Comparison of ENCODE assay signal across 23 cellular contexts in the genomic region with DNA sequence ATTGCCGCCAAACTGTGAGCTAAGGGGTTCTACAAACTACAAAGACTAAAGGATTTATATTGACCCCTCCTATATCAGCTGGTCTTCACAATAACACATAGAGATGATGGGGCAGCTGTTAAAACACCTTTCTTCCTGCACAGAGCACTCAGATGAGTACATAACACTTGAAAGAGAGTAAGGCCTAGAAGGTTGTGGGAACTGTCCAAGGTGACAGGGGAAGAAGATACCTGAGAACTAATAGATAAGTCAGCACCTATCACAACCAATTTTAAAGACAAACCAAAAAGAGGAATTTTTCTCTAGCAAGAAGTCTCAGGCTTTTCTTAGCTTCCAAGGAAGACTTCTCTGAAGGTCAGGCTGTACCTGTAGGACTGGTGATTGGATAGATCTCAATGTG. TPM values are rescaled to one million over a fixed set of nuclear protein-coding genes. Genes with fewer than 3 reads are reported as not detected.
DNase-seq lines count a peak whose midpoint lies in the region; ATAC-seq and TF ChIP-seq lines count a peak whose summit lies in the region.
"Had no signal": no experiment of that assay in that cellular context is flagged by ENCODE, and none has a peak within 500 bp of the region (broad histone marks: within the 10 kb centered on the region; RNA-seq: fewer than 3 reads in every experiment).

No MANE protein-coding gene starts in this region.

- CTCF ChIA-PET in WTC11 (lab: Charles Lee): no interaction called here

- TF ChIP-seq EP300 in Ishikawa (IDR thresholded peaks at IDR 0.05; ENCODE audit: borderline replicate concordance): no peak

- no peak overlapping the region for H3K14ac ChIP-seq in mesenchymal stem cell (ENCODE audit: low read length in 2 of 2)

- H3K27ac Mint-ChIP-seq in WTC11: no peak overlapping the region

- no peaks in the 10 kb centered on the region for H3K79me1 ChIP-seq in mesenchymal stem cell (replicated peaks; ENCODE audit: low read length, poor library complexity, severe bottlenecking)

- H3K36me3 Mint-ChIP-seq in WTC11: no peaks in the 10 kb centered on the region

- no peak overlapping the region for H2BK12ac ChIP-seq in mesenchymal stem cell (ENCODE audit: low read length in 2 of 2)

- TF ChIP-seq POLR2A in heart left ventricle (IDR thresholded peaks at IDR 0.05): no peak

- 80% methylated on average over 1 of the region's 1 CpG for WGBS in mesenchymal stem cell
- 87 to 96% (median 91%) methylated on average over 1 of the region's 1 CpG for WGBS in heart left ventricle, 4 donors

- no peak overlapping the region for H3K18ac ChIP-seq in mesenchymal stem cell (ENCODE audit: low read depth in 1 of 2, low read length in 2 of 2)

- TF ChIP-seq CTCF in WTC11 (IDR thresholded peaks at IDR 0.05) (no peak), heart left ventricle (IDR thresholded peaks at IDR 0.05) (no peak)

- no peak overlapping the region for H4K91ac ChIP-seq in mesenchymal stem cell (ENCODE audit: low read length)

- no peak overlapping the region for H2BK15ac ChIP-seq in mesenchymal stem cell (ENCODE audit: low read depth, poor library complexity, severe bottlenecking)

- no peak for TF ChIP-seq RAD21 in Ishikawa (IDR thresholded peaks at IDR 0.05; ENCODE audit: low read depth)

- H3K4ac ChIP-seq in mesenchymal stem cell (ENCODE audit: low read depth in 1 of 2, low read length in 2 of 2): no peak overlapping the region

- H3K4me2 ChIP-seq in mesenchymal stem cell (ENCODE audit: low read length, poor library complexity, severe bottlenecking): no peak overlapping the region

- peak; percentile 22 for DNase-seq in COLO668 (lab: John Stamatoyannopoulos, UW; ENCODE audit: unreplicated experiment)
- DNase-seq in WTC11 (ENCODE audit: low spot score): no peak
- no peak for DNase-seq in mesenchymal stem cell
- DNase-seq in T-helper 1 cell: no peak
- DNase-seq in activated T-cell treated with anti-CD3 and anti-CD28 coated beads for 4 hours: no peak
- no peak for DNase-seq in hepatic stellate cell (ENCODE audit: low spot score)
- no peak for DNase-seq in heart left ventricle
- DNase-seq: activated gamma-delta T cell; adrenal gland; left ventricle myocardium inferior; NCI-H1436 treated with DMSO at 0.1 percent for 48 hours; NK-92 treated with Interleukin-12 subunit alpha and Interleukin-12 subunit beta, amount 100 ng/mL, for 24 hours; occipital lobe; stimulated activated CD4-positive, alpha-beta T cell treated with anti-CD3 and anti-CD28 coated beads, Interleukin-2, amount 100 ng/mL, for 24 hours; stimulated activated naive CD8-positive, alpha-beta T cell treated with anti-CD3 and anti-CD28 coated beads, Interleukin-15, Interleukin-2, amounts not matched to agents 100 U/mL and 50 U/mL, for 24 hours; tibial artery had no signal

- H3K4me3 ChIP-seq in mesenchymal stem cell (ENCODE audit: insufficient read depth in 1 of 2, low read depth in 1 of 2, low read length in 2 of 2) (no peak overlapping the region), heart left ventricle (no peak overlapping the region)
- H3K4me3 ChIP-seq: adrenal gland, left ventricle myocardium inferior, tibial artery had no signal

- H3K27me3 ChIP-seq in mesenchymal stem cell (ENCODE audit: control insufficient read depth in 1 of 2, insufficient read depth in 1 of 2, low read length in 2 of 2) (no peaks in the 10 kb centered on the region), heart left ventricle (no peaks in the 10 kb centered on the region)
- H3K27me3 ChIP-seq: adrenal gland, tibial artery had no signal

- intact Hi-C loops in heart left ventricle (cut with DNase I): no loop called here

- peaks cover 7% of the 10 kb centered on the region for H3K9me3 Mint-ChIP-seq in WTC11

- ATAC-seq in WTC11: peak; percentile 28; the same call in 1 of the 2 replicates
- ATAC-seq in heart left ventricle: no peak
- ATAC-seq: stimulated activated naive CD8-positive, alpha-beta T cell treated with anti-CD3 and anti-CD28 coated beads, Interleukin-15, Interleukin-2, amounts not matched to agents 100 U/mL and 50 U/mL, for 24 hours had no signal

- H2AFZ ChIP-seq in mesenchymal stem cell (ENCODE audit: low read depth, low read length): no peak overlapping the region

- H3K36me3 ChIP-seq in mesenchymal stem cell (ENCODE audit: control insufficient read depth in 1 of 2, insufficient read depth in 2 of 2, low read depth in 1 of 2, low read length in 2 of 2) (no peaks in the 10 kb centered on the region), heart left ventricle (no peaks in the 10 kb centered on the region)
- H3K36me3 ChIP-seq: adrenal gland, left ventricle myocardium inferior, tibial artery had no signal

- no peaks in the 10 kb centered on the region for H3K27me3 Mint-ChIP-seq in WTC11 (ENCODE audit: low read depth)

- H2AK5ac ChIP-seq in mesenchymal stem cell (ENCODE audit: low read length, severe bottlenecking): peak overlapping the region; percentile 53

- POLR2A ChIA-PET in WTC11 (lab: Charles Lee): no interaction called here

- peaks cover 3% of the 10 kb centered on the region for H3K4me1 ChIP-seq in mesenchymal stem cell (ENCODE audit: control insufficient read depth, insufficient read depth, low read depth, low read length)
- peaks cover 0 to 13% (median 0%) of the 10 kb centered on the region in 12 donors for H3K4me1 ChIP-seq in heart left ventricle
- H3K4me1 ChIP-seq: adrenal gland, left ventricle myocardium inferior, tibial artery had no signal

- H3K4me3 Mint-ChIP-seq in WTC11: no peak overlapping the region
- H3K4me3 Mint-ChIP-seq: T-helper 1 cell treated with Interleukin-12 subunit alpha and Interleukin-12 subunit beta and Interleukin-4 antibody, amounts not matched to agents 30 μg/mL and 1 μg/mL, for 36 hours had no signal

- H4K8ac ChIP-seq in mesenchymal stem cell (ENCODE audit: low read length): no peak overlapping the region

- peak overlapping the region; percentile 11 for H2BK5ac ChIP-seq in mesenchymal stem cell (ENCODE audit: low read depth, low read length, poor library complexity, severe bottlenecking)

- H3K23ac ChIP-seq in mesenchymal stem cell (ENCODE audit: low read length in 2 of 2): no peak overlapping the region

- H3K27ac ChIP-seq in mesenchymal stem cell (ENCODE audit: low read length, poor library complexity, severe bottlenecking) (peak overlapping the region; percentile 93), heart left ventricle (no peak overlapping the region)
- H3K27ac ChIP-seq: adrenal gland, left ventricle myocardium inferior, tibial artery, VCaP had no signal

- no peak overlapping the region for H2BK120ac ChIP-seq in mesenchymal stem cell (ENCODE audit: low read depth, low read length)

- no peaks in the 10 kb centered on the region for H3K9me3 ChIP-seq in mesenchymal stem cell (ENCODE audit: control insufficient read depth, low read length)
- H3K9me3 ChIP-seq in heart left ventricle: no peaks in the 10 kb centered on the region
- H3K9me3 ChIP-seq: adrenal gland, left ventricle myocardium inferior, tibial artery had no signal

- H3K9ac ChIP-seq in mesenchymal stem cell (ENCODE audit: low read length): peak overlapping the region; percentile 9

- peaks cover 23% of the 10 kb centered on the region for H3K4me1 Mint-ChIP-seq in WTC11

TF ChIP-seq in Ishikawa, 13 proteins besides CTCF, POLR2A, EP300 and RAD21 (continues in another document):
- no peak for TF ChIP-seq TEAD4 (IDR thresholded peaks at IDR 0.05)
- no peak for TF ChIP-seq ZBTB7A (IDR thresholded peaks at IDR 0.05; ENCODE audit: low read depth)
- TF ChIP-seq, protein P1, sequence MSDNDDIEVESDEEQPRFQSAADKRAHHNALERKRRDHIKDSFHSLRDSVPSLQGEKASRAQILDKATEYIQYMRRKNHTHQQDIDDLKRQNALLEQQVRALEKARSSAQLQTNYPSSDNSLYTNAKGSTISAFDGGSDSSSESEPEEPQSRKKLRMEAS (IDR thresholded peaks at IDR 0.05): no peak

TF ChIP-seq in WTC11, 78 proteins besides CTCF, POLR2A, EP300 and RAD21 (continues in another document):
- TF ChIP-seq JUN (CRISPR knock-in tag; IDR thresholded peaks at IDR 0.05) (no peak), ZNF219 (CRISPR knock-in tag; IDR thresholded peaks at IDR 0.05; ENCODE audit: borderline replicate concordance) (no peak), TEAD4 (CRISPR knock-in tag; IDR thresholded peaks at IDR 0.05) (no peak), FOXJ3 (CRISPR knock-in tag; IDR thresholded peaks at IDR 0.05; ENCODE audit: borderline replicate concordance) (no peak)
- TF ChIP-seq, protein P2, sequence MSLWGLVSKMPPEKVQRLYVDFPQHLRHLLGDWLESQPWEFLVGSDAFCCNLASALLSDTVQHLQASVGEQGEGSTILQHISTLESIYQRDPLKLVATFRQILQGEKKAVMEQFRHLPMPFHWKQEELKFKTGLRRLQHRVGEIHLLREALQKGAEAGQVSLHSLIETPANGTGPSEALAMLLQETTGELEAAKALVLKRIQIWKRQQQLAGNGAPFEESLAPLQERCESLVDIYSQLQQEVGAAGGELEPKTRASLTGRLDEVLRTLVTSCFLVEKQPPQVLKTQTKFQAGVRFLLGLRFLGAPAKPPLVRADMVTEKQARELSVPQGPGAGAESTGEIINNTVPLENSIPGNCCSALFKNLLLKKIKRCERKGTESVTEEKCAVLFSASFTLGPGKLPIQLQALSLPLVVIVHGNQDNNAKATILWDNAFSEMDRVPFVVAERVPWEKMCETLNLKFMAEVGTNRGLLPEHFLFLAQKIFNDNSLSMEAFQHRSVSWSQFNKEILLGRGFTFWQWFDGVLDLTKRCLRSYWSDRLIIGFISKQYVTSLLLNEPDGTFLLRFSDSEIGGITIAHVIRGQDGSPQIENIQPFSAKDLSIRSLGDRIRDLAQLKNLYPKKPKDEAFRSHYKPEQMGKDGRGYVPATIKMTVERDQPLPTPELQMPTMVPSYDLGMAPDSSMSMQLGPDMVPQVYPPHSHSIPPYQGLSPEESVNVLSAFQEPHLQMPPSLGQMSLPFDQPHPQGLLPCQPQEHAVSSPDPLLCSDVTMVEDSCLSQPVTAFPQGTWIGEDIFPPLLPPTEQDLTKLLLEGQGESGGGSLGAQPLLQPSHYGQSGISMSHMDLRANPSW (CRISPR knock-in tag; conservative IDR thresholded peaks at IDR 0.05; ENCODE audit: low read depth): no peak

RNA-seq across cellular contexts. Expression of a gene that starts 19.1 kb away (rescaled TPM):
- total RNA-seq in WTC11 (2021) (3.8 to 4.9 TPM (median 4.4 TPM) in 3 replicates), heart left ventricle (1 to 10 TPM in 2 of 9 donors, under 1 TPM in 3, not detected in 4; 0.16 to 4.5 (median 0.83) TPM)
- polyA plus RNA-seq in mesenchymal stem cell (2013, experiment 1 of 2): 6.8 TPM
- 7.1 TPM for polyA plus RNA-seq in mesenchymal stem cell (2013, experiment 2 of 2)
- under 1 TPM; 0.11 to 0.71 TPM for polyA plus RNA-seq in heart left ventricle
- total RNA-seq: left ventricle myocardium inferior had no signal

RNA-seq across cellular contexts. Expression of a gene that starts 35.8 kb away (rescaled TPM):
- total RNA-seq in WTC11 (2021): not detected in 3 replicates
- 0.14 TPM for polyA plus RNA-seq in mesenchymal stem cell (2013, experiment 1 of 2)
- not detected for polyA plus RNA-seq in mesenchymal stem cell (2013, experiment 2 of 2)
- total RNA-seq in heart left ventricle: under 1 TPM in 1 of 9 donors, not detected in 8; 0.93 TPM
- polyA plus RNA-seq in heart left ventricle: not detected
- total RNA-seq: adrenal gland, cardiac septum, left ventricle myocardium inferior, mucosa of gallbladder, sciatic nerve had no signal
- polyA plus RNA-seq: adrenal gland, esophagus had no signal

RNA-seq across cellular contexts. Expression of a gene that starts 51.9 kb away (rescaled TPM):
- total RNA-seq in WTC11 (2021): 0.85 to 1.4 TPM (median 1.4 TPM) in 3 replicates
- 274 TPM for polyA plus RNA-seq in mesenchymal stem cell (2013, experiment 1 of 2)
- polyA plus RNA-seq in mesenchymal stem cell (2013, experiment 2 of 2): 286 TPM
- 10 to 100 TPM in 1 of 9 donors, 1 to 10 TPM in 5, under 1 TPM in 2, not detected in 1; 0.26 to 14.9 (median 1.5) TPM for total RNA-seq in heart left ventricle
- 1 to 10 TPM; 1.8 to 1.9 TPM for polyA plus RNA-seq in heart left ventricle
